Comparison of ENCODE assay signal across 1 cellular context in the genomic region with DNA sequence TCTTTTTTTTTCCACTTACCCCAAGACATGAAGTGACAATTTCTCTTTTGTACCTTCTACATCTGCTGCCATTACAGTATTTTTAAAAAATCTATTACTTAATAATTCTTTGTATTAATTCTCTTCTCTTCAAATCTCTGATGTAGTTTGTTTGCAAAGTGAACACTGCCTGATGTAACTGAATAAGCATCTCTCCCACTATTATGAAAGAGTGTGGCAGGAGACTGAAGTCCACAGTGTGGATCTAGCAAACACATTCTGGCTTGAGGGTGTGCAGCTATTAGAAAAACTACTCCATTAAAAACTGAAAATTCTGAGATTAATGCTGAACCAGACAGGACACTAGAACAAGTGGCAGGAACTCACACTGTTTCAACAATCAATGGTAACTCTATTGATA.
TF ChIP-seq lines count a peak whose summit lies in the region.

No MANE protein-coding gene starts in this region.

TF ChIP-seq in HepG2, 621 proteins besides CTCF, POLR2A, EP300 and RAD21:
- no peak for TF ChIP-seq ZNF652 (CRISPR knock-in tag; IDR thresholded peaks at IDR 0.05; ENCODE audit: borderline replicate concordance, low read depth)
- TF ChIP-seq, protein P1, sequence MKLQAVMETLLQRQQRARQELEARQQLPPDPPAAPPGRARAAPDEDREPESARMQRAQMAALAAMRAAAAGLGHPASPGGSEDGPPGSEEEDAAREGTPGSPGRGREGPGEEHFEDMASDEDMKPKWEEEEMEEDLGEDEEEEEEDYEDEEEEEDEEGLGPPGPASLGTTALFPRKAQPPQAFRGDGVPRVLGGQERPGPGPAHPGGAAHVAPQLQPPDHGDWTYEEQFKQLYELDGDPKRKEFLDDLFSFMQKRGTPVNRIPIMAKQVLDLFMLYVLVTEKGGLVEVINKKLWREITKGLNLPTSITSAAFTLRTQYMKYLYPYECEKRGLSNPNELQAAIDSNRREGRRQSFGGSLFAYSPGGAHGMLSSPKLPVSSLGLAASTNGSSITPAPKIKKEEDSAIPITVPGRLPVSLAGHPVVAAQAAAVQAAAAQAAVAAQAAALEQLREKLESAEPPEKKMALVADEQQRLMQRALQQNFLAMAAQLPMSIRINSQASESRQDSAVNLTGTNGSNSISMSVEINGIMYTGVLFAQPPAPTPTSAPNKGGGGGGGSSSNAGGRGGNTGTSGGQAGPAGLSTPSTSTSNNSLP (IDR thresholded peaks at IDR 0.05; ENCODE audit: low read depth, low read length): no peak
- peak; percentile 41; the same call in 1 of the 2 replicates for TF ChIP-seq CEBPB (IDR thresholded peaks at IDR 0.05; ENCODE audit: borderline replicate concordance, low read depth, low read length)
- TF ChIP-seq SSRP1 (CRISPR knock-in tag; IDR thresholded peaks at IDR 0.05): no peak
- TF ChIP-seq, protein P2, sequence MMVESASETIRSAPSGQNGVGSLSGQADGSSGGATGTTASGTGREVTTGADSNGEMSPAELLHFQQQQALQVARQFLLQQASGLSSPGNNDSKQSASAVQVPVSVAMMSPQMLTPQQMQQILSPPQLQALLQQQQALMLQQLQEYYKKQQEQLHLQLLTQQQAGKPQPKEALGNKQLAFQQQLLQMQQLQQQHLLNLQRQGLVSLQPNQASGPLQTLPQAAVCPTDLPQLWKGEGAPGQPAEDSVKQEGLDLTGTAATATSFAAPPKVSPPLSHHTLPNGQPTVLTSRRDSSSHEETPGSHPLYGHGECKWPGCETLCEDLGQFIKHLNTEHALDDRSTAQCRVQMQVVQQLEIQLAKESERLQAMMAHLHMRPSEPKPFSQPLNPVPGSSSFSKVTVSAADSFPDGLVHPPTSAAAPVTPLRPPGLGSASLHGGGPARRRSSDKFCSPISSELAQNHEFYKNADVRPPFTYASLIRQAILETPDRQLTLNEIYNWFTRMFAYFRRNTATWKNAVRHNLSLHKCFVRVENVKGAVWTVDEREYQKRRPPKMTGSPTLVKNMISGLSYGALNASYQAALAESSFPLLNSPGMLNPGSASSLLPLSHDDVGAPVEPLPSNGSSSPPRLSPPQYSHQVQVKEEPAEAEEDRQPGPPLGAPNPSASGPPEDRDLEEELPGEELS (CRISPR knock-in tag; IDR thresholded peaks at IDR 0.05): no peak
- TF ChIP-seq ZNF10 (CRISPR knock-in tag; IDR thresholded peaks at IDR 0.05; ENCODE audit: borderline replicate concordance, low read depth): no peak
- TF ChIP-seq ZNF292 (CRISPR knock-in tag; IDR thresholded peaks at IDR 0.05; ENCODE audit: borderline replicate concordance, low read depth): no peak
